Comparison of ENCODE assay signal across 12 cellular contexts in the genomic region with DNA sequence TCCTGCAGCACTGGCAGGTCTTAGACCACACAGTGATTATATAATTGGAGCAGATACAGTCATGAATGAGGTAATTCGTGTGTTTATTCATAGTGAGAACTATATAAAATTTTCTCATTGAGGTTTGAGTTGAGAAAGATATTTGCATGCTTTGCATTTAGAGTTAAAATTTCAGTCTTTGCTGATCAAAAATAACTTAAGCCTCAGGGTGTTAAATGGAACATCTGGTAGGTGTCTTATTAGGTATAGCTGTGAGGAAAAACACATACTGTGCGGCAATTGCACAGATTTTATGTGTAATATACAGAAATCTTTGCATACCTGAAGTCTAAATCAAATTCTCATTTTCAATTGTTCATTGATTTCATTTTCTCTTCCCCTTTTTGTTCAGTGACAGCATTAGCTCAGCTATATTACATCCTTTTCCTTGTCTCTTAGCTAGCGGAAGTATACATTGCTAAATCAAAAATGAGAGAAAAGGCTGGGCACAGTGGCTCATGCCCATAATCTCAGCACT. TPM values are rescaled to one million over a fixed set of nuclear protein-coding genes. Genes with fewer than 3 reads are reported as not detected.
A peak's percentile ranks its signal among the peaks of the same experiment; 100 is the strongest.
DNase-seq lines count a peak whose midpoint lies in the region; ATAC-seq and TF ChIP-seq lines count a peak whose summit lies in the region.
"Had no signal": no experiment of that assay in that cellular context is flagged by ENCODE, and none has a peak within 500 bp of the region (broad histone marks: within the 10 kb centered on the region; RNA-seq: fewer than 3 reads in every experiment).

No MANE protein-coding gene starts in this region.

- H3K27ac Mint-ChIP-seq in memory B cell: peak overlapping the region; percentile 67
- H3K27ac Mint-ChIP-seq in endodermal cell: no peak overlapping the region
- no peak overlapping the region for H3K27ac Mint-ChIP-seq in type B pancreatic cell

- H3K9ac ChIP-seq in endodermal cell (ENCODE audit: extremely low read depth, low read length, poor library complexity, severe bottlenecking): no peak overlapping the region

- no peaks in the 10 kb centered on the region for H3K9me3 ChIP-seq in endodermal cell (ENCODE audit: control insufficient read depth, low read length)
- H3K9me3 ChIP-seq: vagina had no signal

- ATAC-seq in GM18868 (IDR thresholded peaks at IDR 0.05; ENCODE audit: unreplicated experiment) (peak; percentile 82), GM21717 (IDR thresholded peaks at IDR 0.05; ENCODE audit: unreplicated experiment) (peak; percentile 81), HG03342 (IDR thresholded peaks at IDR 0.05; ENCODE audit: unreplicated experiment) (peak; percentile 68), memory B cell (ENCODE audit: low read depth) (peak; percentile 94)

- no peaks in the 10 kb centered on the region for H3K4me1 ChIP-seq in endodermal cell (ENCODE audit: control insufficient read depth, insufficient read depth, low read length)
- H3K4me1 ChIP-seq: vagina had no signal

- H3K4me3 ChIP-seq in endodermal cell (ENCODE audit: low read length): no peak overlapping the region
- H3K4me3 ChIP-seq: vagina had no signal

- no peaks in the 10 kb centered on the region for H3K27me3 Mint-ChIP-seq in memory B cell
- no peaks in the 10 kb centered on the region for H3K27me3 Mint-ChIP-seq in endodermal cell (ENCODE audit: insufficient read depth)
- no peaks in the 10 kb centered on the region for H3K27me3 Mint-ChIP-seq in type B pancreatic cell
- H3K27me3 Mint-ChIP-seq: central memory CD8-positive, alpha-beta T cell had no signal

- no peak overlapping the region for H3K27ac ChIP-seq in endodermal cell (ENCODE audit: low read depth, low read length)
- H3K27ac ChIP-seq: vagina had no signal

- peaks cover 74% of the 10 kb centered on the region for H3K36me3 ChIP-seq in endodermal cell (ENCODE audit: control insufficient read depth, insufficient read depth, low read length)

- no peaks in the 10 kb centered on the region for H3K27me3 ChIP-seq in endodermal cell (ENCODE audit: control insufficient read depth, insufficient read depth, low read length, poor library complexity, severe bottlenecking)
- H3K27me3 ChIP-seq: vagina had no signal

- H3K9me3 Mint-ChIP-seq in memory B cell (no peaks in the 10 kb centered on the region), endodermal cell (no peaks in the 10 kb centered on the region), type B pancreatic cell (no peaks in the 10 kb centered on the region)
- H3K9me3 Mint-ChIP-seq: central memory CD8-positive, alpha-beta T cell had no signal

- peak overlapping the region; percentile 12 for H3K4me3 Mint-ChIP-seq in memory B cell
- no peak overlapping the region for H3K4me3 Mint-ChIP-seq in endodermal cell
- no peak overlapping the region for H3K4me3 Mint-ChIP-seq in type B pancreatic cell
- H3K4me3 Mint-ChIP-seq: central memory CD8-positive, alpha-beta T cell had no signal

- WGBS in endodermal cell (ENCODE audit: insufficient coverage in 1 of 2, insufficient read length in 1 of 2), 2 experiments: 91 to 100% methylated on average over 2 to 3 of the region's 3 CpGs

- TF ChIP-seq CTCF in endodermal cell (conservative IDR thresholded peaks at IDR 0.05): no peak
- TF ChIP-seq CTCF in type B pancreatic cell (conservative IDR thresholded peaks at IDR 0.05): no peak

- H3K36me3 Mint-ChIP-seq in memory B cell (peaks cover 36% of the 10 kb centered on the region), endodermal cell (ENCODE audit: low read depth) (peaks cover 58% of the 10 kb centered on the region), type B pancreatic cell (peaks cover 49% of the 10 kb centered on the region)

- DNase-seq in memory B cell (ENCODE audit: low spot score in 2 of 2) (no peak), NCI-H1930 (lab: John Stamatoyannopoulos, UW) (no peak), endodermal cell (no peak), dedifferentiated amniotic fluid mesenchymal stem cell (ENCODE audit: extremely low spot score) (no peak), type B pancreatic cell (ENCODE audit: extremely low spot score, unreplicated experiment) (no peak)
- DNase-seq: activated T-cell treated with anti-CD3 and anti-CD28 coated beads for 4 hours, NCI-H524 had no signal

- H3K4me1 Mint-ChIP-seq in memory B cell (peaks cover 21% of the 10 kb centered on the region), endodermal cell (peaks cover 18% of the 10 kb centered on the region), type B pancreatic cell (ENCODE audit: unreplicated experiment) (no peaks in the 10 kb centered on the region)

RNA-seq across cellular contexts. Expression of gene GORASP2, which starts 21.2 kb away (rescaled TPM):
- total RNA-seq in endodermal cell (100 to 1,000 TPM in 1 of 2 donors, 10 to 100 TPM in 1; 90.9 to 104 TPM), type B pancreatic cell (ENCODE audit: low replicate concordance) (77.7 and 110 TPM in 2 replicates)
- 75.2 TPM for polyA plus RNA-seq in endodermal cell (2013, experiment 1 of 2)
- 72.3 TPM for polyA plus RNA-seq in endodermal cell (2013, experiment 2 of 2)
